17 cellular contexts compared by ENCODE assay signal in the genomic region with DNA sequence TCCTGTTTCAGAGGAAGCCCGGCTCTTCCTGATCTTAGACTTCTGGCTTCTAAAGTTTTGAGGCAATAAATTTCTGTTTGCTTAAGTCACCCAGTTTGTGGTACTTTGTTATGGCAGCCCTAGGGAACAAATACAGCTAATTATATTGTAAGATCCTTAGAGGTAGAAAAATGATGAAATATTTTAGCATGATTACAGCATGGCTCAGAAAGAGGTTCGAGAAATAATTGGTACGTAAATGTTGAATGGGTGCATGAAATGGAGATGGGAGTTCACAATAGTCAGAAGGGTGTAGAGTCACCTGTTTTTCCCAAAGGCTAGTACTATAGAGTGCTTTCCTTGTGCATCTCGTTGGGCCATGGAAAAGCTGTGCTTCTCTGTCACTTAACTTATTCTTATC.
DNase-seq lines count a peak whose midpoint lies in the region; ATAC-seq and TF ChIP-seq lines count a peak whose summit lies in the region.
"Had no signal": no experiment of that assay in that cellular context is flagged by ENCODE, and none has a peak within 500 bp of the region (broad histone marks: within the 10 kb centered on the region; RNA-seq: fewer than 3 reads in every experiment).

No MANE protein-coding gene starts in this region.

- peaks cover 45% of the 10 kb centered on the region for H4K20me1 ChIP-seq in DND-41 (ENCODE audit: insufficient read depth, low read length)

- H2AFZ ChIP-seq in DND-41 (ENCODE audit: low read depth, low read length), result no peak overlapping the region

- no peaks in the 10 kb centered on the region for H3K27me3 ChIP-seq in DND-41 (ENCODE audit: insufficient read depth, low read length, poor library complexity)
- H3K27me3 ChIP-seq: Peyer's patch had no signal

- H3K9me3 ChIP-seq in DND-41 (ENCODE audit: insufficient read depth, low read length, severe bottlenecking), result no peaks in the 10 kb centered on the region
- H3K9me3 ChIP-seq: A549, Peyer's patch, SK-N-SH had no signal

- TF ChIP-seq CTCF in DND-41 (IDR thresholded peaks at IDR 0.05; ENCODE audit: borderline replicate concordance, extremely low read depth, low read length, poor library complexity, severe bottlenecking), result no peak

- ATAC-seq in DND-41 (ENCODE audit: insufficient read depth, low read depth) (no peak), HG02642 (IDR thresholded peaks at IDR 0.05; ENCODE audit: poor library complexity, unreplicated experiment) (no peak), GM19467 (IDR thresholded peaks at IDR 0.05; ENCODE audit: unreplicated experiment) (no peak)
- ATAC-seq in stimulated activated naive B cell treated with anti-CD40 and anti-IgM and Interleukin-4, amounts not matched to agents 10 μg/mL and 1 μg/mL and 100 μg/mL, for 72 hours (replicated peaks), result no peak
- ATAC-seq: A549; CD8-positive, alpha-beta T cell had no signal

- no peak for DNase-seq in activated T-cell treated with anti-CD3 and anti-CD28 coated beads, Interleukin-2, amount 50 U/mL, for 24 hours
- no peak for DNase-seq in activated T-cell treated with anti-CD3 and anti-CD28 coated beads, Interleukin-2, amount 50 U/mL, for 1 hour
- no peak for DNase-seq in DND-41
- no peak for DNase-seq in activated naive CD8-positive, alpha-beta T cell treated with anti-CD3 and anti-CD28 coated beads for 36 hours
- no peak for DNase-seq in stimulated activated naive B cell treated with anti-CD40 and anti-IgM and Interleukin-4, amounts not matched to agents 10 μg/mL and 1 μg/mL and 100 μg/mL, for 72 hours
- DNase-seq: CD8-positive, alpha-beta T cell; DMS79 treated with DMSO at 0.1 percent for 48 hours; GF-D8; IMR-90; NCI-H1694; NCI-H446; Peyer's patch; Right ventricle myocardium superior; SK-N-SH had no signal

- peaks cover 96% of the 10 kb centered on the region for H3K79me2 ChIP-seq in DND-41 (ENCODE audit: insufficient read depth, low read length)

- no peaks in the 10 kb centered on the region for H3K9me3 Mint-ChIP-seq in activated T-cell treated with anti-CD3 and anti-CD28 coated beads, Interleukin-2, amount 50 U/mL, for 24 hours
- no peaks in the 10 kb centered on the region for H3K9me3 Mint-ChIP-seq in activated naive CD8-positive, alpha-beta T cell treated with anti-CD3 and anti-CD28 coated beads for 36 hours
- peaks cover 6% of the 10 kb centered on the region in 2 donors for H3K9me3 Mint-ChIP-seq in stimulated activated naive B cell treated with anti-CD40 and anti-IgM and Interleukin-4, amounts not matched to agents 10 μg/mL and 1 μg/mL and 100 μg/mL, for 72 hours
- H3K9me3 Mint-ChIP-seq: CD8-positive, alpha-beta T cell had no signal

- H3K4me3 ChIP-seq in DND-41 (ENCODE audit: low read depth in 1 of 2, low read length in 2 of 2), result no peak overlapping the region
- H3K4me3 ChIP-seq: A549, Peyer's patch had no signal

- peak overlapping the region; percentile 20 for H3K27ac Mint-ChIP-seq in activated T-cell treated with anti-CD3 and anti-CD28 coated beads, Interleukin-2, amount 50 U/mL, for 24 hours
- peak overlapping the region; percentile 22 for H3K27ac Mint-ChIP-seq in activated naive CD8-positive, alpha-beta T cell treated with anti-CD3 and anti-CD28 coated beads for 36 hours
- H3K27ac Mint-ChIP-seq in stimulated activated naive B cell treated with anti-CD40 and anti-IgM and Interleukin-4, amounts not matched to agents 10 μg/mL and 1 μg/mL and 100 μg/mL, for 72 hours, result peak overlapping the region; percentile 93
- H3K27ac Mint-ChIP-seq: CD8-positive, alpha-beta T cell had no signal

- no peak overlapping the region for H3K4me2 ChIP-seq in DND-41 (ENCODE audit: insufficient read depth, low read length)
- H3K4me2 ChIP-seq: A549, SK-N-SH had no signal

- peaks cover 81% of the 10 kb centered on the region for H3K4me1 Mint-ChIP-seq in activated T-cell treated with anti-CD3 and anti-CD28 coated beads, Interleukin-2, amount 50 U/mL, for 24 hours (ENCODE audit: low read depth)
- H3K4me1 Mint-ChIP-seq in activated naive CD8-positive, alpha-beta T cell treated with anti-CD3 and anti-CD28 coated beads for 36 hours, result peaks cover 59% of the 10 kb centered on the region
- peaks cover 50 to 84% of the 10 kb centered on the region in 2 donors for H3K4me1 Mint-ChIP-seq in stimulated activated naive B cell treated with anti-CD40 and anti-IgM and Interleukin-4, amounts not matched to agents 10 μg/mL and 1 μg/mL and 100 μg/mL, for 72 hours

- H3K27ac ChIP-seq in DND-41 (ENCODE audit: low read length), result peak overlapping the region; percentile 23; the same call in 1 of the 2 replicates
- H3K27ac ChIP-seq: A549, Peyer's patch had no signal

- H3K36me3 ChIP-seq in DND-41 (ENCODE audit: insufficient read depth, low read length), result peaks cover 40% of the 10 kb centered on the region
- H3K36me3 ChIP-seq: Peyer's patch had no signal

- no peak overlapping the region for H3K9ac ChIP-seq in DND-41 (ENCODE audit: low read depth, low read length)
- H3K9ac ChIP-seq: SK-N-SH had no signal

- no peaks in the 10 kb centered on the region for H3K27me3 Mint-ChIP-seq in activated T-cell treated with anti-CD3 and anti-CD28 coated beads, Interleukin-2, amount 50 U/mL, for 24 hours
- no peaks in the 10 kb centered on the region for H3K27me3 Mint-ChIP-seq in activated naive CD8-positive, alpha-beta T cell treated with anti-CD3 and anti-CD28 coated beads for 36 hours
- H3K27me3 Mint-ChIP-seq in stimulated activated naive B cell treated with anti-CD40 and anti-IgM and Interleukin-4, amounts not matched to agents 10 μg/mL and 1 μg/mL and 100 μg/mL, for 72 hours, result no peaks in the 10 kb centered on the region

- H3K36me3 Mint-ChIP-seq in activated T-cell treated with anti-CD3 and anti-CD28 coated beads, Interleukin-2, amount 50 U/mL, for 24 hours (ENCODE audit: low read depth), result peaks cover 36% of the 10 kb centered on the region
- H3K36me3 Mint-ChIP-seq in activated naive CD8-positive, alpha-beta T cell treated with anti-CD3 and anti-CD28 coated beads for 36 hours, result peaks cover 15% of the 10 kb centered on the region
- H3K36me3 Mint-ChIP-seq in stimulated activated naive B cell treated with anti-CD40 and anti-IgM and Interleukin-4, amounts not matched to agents 10 μg/mL and 1 μg/mL and 100 μg/mL, for 72 hours, result peaks cover 40 to 61% of the 10 kb centered on the region in 2 donors

- H3K4me1 ChIP-seq in DND-41 (ENCODE audit: insufficient read depth, low read length), result peaks cover 30% of the 10 kb centered on the region
- H3K4me1 ChIP-seq: Peyer's patch had no signal

- H3K4me3 Mint-ChIP-seq in activated T-cell treated with anti-CD3 and anti-CD28 coated beads, Interleukin-2, amount 50 U/mL, for 24 hours, result no peak overlapping the region
- no peak overlapping the region for H3K4me3 Mint-ChIP-seq in activated naive CD8-positive, alpha-beta T cell treated with anti-CD3 and anti-CD28 coated beads for 36 hours
- H3K4me3 Mint-ChIP-seq in stimulated activated naive B cell treated with anti-CD40 and anti-IgM and Interleukin-4, amounts not matched to agents 10 μg/mL and 1 μg/mL and 100 μg/mL, for 72 hours, result peak overlapping the region; percentile 65 to 75
- H3K4me3 Mint-ChIP-seq: CD8-positive, alpha-beta T cell had no signal

Comparison
In these comparisons a context has a peak if more than half of its experiments do, and no peak if none do; other contexts are left out.
1. H3K27ac Mint-ChIP-seq: peak in every context shown above with its lines; median percentile 93 in stimulated activated naive B cell treated with anti-CD40 and anti-IgM and Interleukin-4, amounts not matched to agents 10 μg/mL and 1 μg/mL and 100 μg/mL, for 72 hours; 22 in activated naive CD8-positive, alpha-beta T cell treated with anti-CD3 and anti-CD28 coated beads for 36 hours; 20 in activated T-cell treated with anti-CD3 and anti-CD28 coated beads, Interleukin-2, amount 50 U/mL, for 24 hours.
2. H3K4me3 Mint-ChIP-seq: peak in stimulated activated naive B cell treated with anti-CD40 and anti-IgM and Interleukin-4, amounts not matched to agents 10 μg/mL and 1 μg/mL and 100 μg/mL, for 72 hours (2 of 2); none in activated T-cell treated with anti-CD3 and anti-CD28 coated beads, Interleukin-2, amount 50 U/mL, for 24 hours (single experiment) and activated naive CD8-positive, alpha-beta T cell treated with anti-CD3 and anti-CD28 coated beads for 36 hours (single experiment).